In the genomic region with DNA sequence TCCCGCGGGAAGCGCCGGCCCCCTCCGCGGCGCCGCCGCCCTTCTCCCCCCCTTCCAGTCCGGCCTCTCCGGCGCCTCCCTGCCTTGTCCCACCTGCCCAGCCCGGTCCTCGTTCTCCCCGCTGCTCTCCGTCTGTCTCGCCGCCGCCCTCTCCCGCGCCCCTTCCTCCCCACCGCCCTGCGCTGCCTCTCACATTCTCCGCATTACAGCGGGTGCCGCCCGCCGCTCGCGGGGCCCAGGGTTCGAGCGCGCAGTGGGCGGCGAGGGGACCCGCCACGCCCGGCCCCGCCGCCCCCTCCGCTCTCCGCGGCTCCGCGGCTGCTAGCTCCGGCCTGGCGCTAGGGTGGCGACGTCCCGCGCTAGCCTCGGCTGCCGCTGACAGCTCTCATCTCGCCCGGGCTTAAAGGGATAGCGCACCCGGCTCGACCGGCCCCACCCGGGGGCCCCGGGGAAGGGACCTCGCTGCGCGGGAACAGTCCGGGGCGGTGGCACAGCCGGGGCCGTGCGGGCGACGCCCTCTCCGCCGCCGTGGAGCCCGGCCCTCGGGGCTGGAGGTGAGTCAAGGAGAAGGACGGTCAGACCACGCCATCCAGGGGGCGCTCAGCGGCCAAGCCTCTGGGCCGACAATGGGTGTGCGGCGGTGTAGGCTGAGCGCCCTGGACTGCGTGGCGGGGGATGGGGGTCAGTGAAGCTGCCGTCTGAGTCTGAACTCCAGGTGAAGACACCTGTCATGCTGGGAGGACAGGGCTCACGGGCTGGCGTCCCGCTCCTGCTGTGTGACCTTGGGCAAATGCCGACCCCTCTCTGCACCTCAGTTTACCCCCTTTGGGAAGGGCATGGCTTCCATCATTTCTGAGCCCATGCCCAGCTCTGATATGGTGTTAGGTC, we compare ENCODE assay signal across 8 cellular contexts.
A peak's percentile ranks its signal among the peaks of the same experiment; 100 is the strongest.
DNase-seq lines count a peak whose midpoint lies in the region; ATAC-seq and TF ChIP-seq lines count a peak whose summit lies in the region.

No MANE protein-coding gene starts in this region.

- peak; percentile 32 to 35 for DNase-seq in activated T-cell treated with anti-CD3 and anti-CD28 coated beads, Interleukin-2, amount 50 U/mL, for 48 hours
- no peak for DNase-seq in activated T-cell treated with anti-CD3 and anti-CD28 coated beads, Interleukin-2, amount 50 U/mL, for 1 hour
- DNase-seq in SK-N-DZ (ENCODE audit: low spot score) = peak; percentile 35
- no peak for DNase-seq in right atrium auricular region (ENCODE audit: low spot score)
- peak; percentile 21 for DNase-seq in stimulated activated naive CD8-positive, alpha-beta T cell treated with anti-CD3 and anti-CD28 coated beads, Interleukin-15, Interleukin-2, amounts not matched to agents 100 U/mL and 50 U/mL, for 24 hours
- DNase-seq in posterior vena cava (ENCODE audit: low spot score) = no peak
- DNase-seq in globus pallidus (ENCODE audit: low spot score) = no peak

- peak in 1 of 2 donors; percentile 42 for TF ChIP-seq CTCF in right atrium auricular region (IDR thresholded peaks at IDR 0.05)

- peak; percentile 5 for ATAC-seq in stimulated activated naive CD8-positive, alpha-beta T cell treated with anti-CD3 and anti-CD28 coated beads, Interleukin-15, Interleukin-2, amounts not matched to agents 100 U/mL and 50 U/mL, for 24 hours
- no peak for ATAC-seq in GM18909 (IDR thresholded peaks at IDR 0.05; ENCODE audit: poor library complexity, unreplicated experiment)

- no peak overlapping the region for H3K27ac ChIP-seq in right atrium auricular region

- no peaks in the 10 kb centered on the region for H3K36me3 ChIP-seq in right atrium auricular region

- H3K27me3 ChIP-seq in right atrium auricular region = peaks cover 0 to 12% of the 10 kb centered on the region in 2 donors

- peak overlapping the region; percentile 6 to 49 for H3K4me3 ChIP-seq in right atrium auricular region

- intact Hi-C loops in posterior vena cava (cut with DNase I) = loop anchor here in 1 of 2 donors (5.0 kb wide), 1 partner anchor 188 kb away; a partner anchor contains a TSS

- no peaks in the 10 kb centered on the region for H3K9me3 ChIP-seq in right atrium auricular region

- H3K4me1 ChIP-seq in right atrium auricular region = peaks cover 0 to 25% of the 10 kb centered on the region in 2 donors

Comparison
In these comparisons a context has a peak if more than half of its experiments do, and no peak if none do; other contexts are left out.
1. DNase-seq: peak in activated T-cell treated with anti-CD3 and anti-CD28 coated beads, Interleukin-2, amount 50 U/mL, for 48 hours (2 of 2), SK-N-DZ (single experiment) and stimulated activated naive CD8-positive, alpha-beta T cell treated with anti-CD3 and anti-CD28 coated beads, Interleukin-15, Interleukin-2, amounts not matched to agents 100 U/mL and 50 U/mL, for 24 hours (single experiment); none in activated T-cell treated with anti-CD3 and anti-CD28 coated beads, Interleukin-2, amount 50 U/mL, for 1 hour (single experiment), right atrium auricular region (single experiment), posterior vena cava (single experiment) and globus pallidus (single experiment).